In the genomic region with DNA sequence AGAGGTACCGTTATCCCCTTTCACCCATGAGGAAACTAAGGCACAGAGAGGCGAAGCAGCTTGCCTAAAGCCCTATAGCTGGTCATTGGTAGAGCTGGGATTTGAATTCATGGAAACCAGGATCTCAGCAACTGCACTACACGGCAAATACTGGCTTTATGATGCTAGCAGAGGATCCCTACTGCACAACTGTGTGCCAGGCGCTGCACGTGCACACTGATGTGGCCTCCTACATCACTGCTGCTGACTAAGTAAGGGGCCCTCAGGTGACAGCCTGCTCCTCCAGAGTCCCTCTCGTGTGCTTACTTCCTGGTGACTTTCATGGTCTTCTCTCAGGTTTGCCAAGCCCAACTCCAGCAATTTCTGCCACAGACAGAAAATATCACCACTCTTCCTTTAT, we compare ENCODE assay signal across 25 cellular contexts. TPM values are rescaled to one million over a fixed set of nuclear protein-coding genes. Genes with fewer than 3 reads are reported as not detected.
DNase-seq lines count a peak whose midpoint lies in the region; ATAC-seq, FAIRE-seq and TF ChIP-seq lines count a peak whose summit lies in the region.
"Had no signal": no experiment of that assay in that cellular context is flagged by ENCODE, and none has a peak within 500 bp of the region (broad histone marks: within the 10 kb centered on the region; RNA-seq: fewer than 3 reads in every experiment).

No MANE protein-coding gene starts in this region.

- no peak overlapping the region for H3K27ac ChIP-seq in HepG2 (ENCODE audit: extremely low read length, insufficient read depth, low read length)
- no peak overlapping the region for H3K27ac ChIP-seq in right lobe of liver
- no peak overlapping the region for H3K27ac ChIP-seq in ascending aorta

- intact Hi-C loops in HepG2 (cut with micrococcal nuclease; ENCODE audit: unreplicated experiment) (no loop called here), right lobe of liver (cut with DNase I) (no loop called here), ascending aorta (cut with DNase I) (loop anchor here (10.0 kb wide), 3 partner anchors 443 to 1093 kb away; a partner anchor contains a TSS)

- peaks cover 0 to 13% of the 10 kb centered on the region in 2 experiments; a peak in 1 of 5 replicates for H3K27me3 ChIP-seq in HepG2 (ENCODE audit: control insufficient read depth in 1 of 2, insufficient read depth in 2 of 2, low read length in 2 of 2)
- no peaks in the 10 kb centered on the region for H3K27me3 ChIP-seq in right lobe of liver
- H3K27me3 ChIP-seq in ascending aorta: no peaks in the 10 kb centered on the region

- FAIRE-seq in HepG2 (lab: Jason Lieb, UNC): no peak
- FAIRE-seq: RCC 7860 had no signal

- H3K9me3 Mint-ChIP-seq in T-helper 2 cell treated with Interferon-gamma antibody and Interleukin-4, amounts not matched to agents 5 μg/mL and 100 μg/mL, for 36 hours: no peaks in the 10 kb centered on the region
- H3K9me3 Mint-ChIP-seq in brain: peaks cover 0 to 8% (median 5%) of the 10 kb centered on the region in 5 experiments

- H3K4me1 ChIP-seq in HepG2 (ENCODE audit: insufficient read depth, low read length) (peaks cover 27% of the 10 kb centered on the region), right lobe of liver (peaks cover 0 to 15% (median 3%) of the 10 kb centered on the region in 4 donors), ascending aorta (peaks cover 7 to 15% of the 10 kb centered on the region in 2 donors)

- ATAC-seq in HepG2: no peak
- ATAC-seq in right lobe of liver: no peak
- no peak for ATAC-seq in activated CD4-positive, CD25-positive, alpha-beta regulatory T cell treated with anti-CD3 and anti-CD28 coated beads, Interleukin-2, amount 50 U/mL, for 24 hours

- in situ Hi-C loops in HepG2 (cut with HindIII; ENCODE audit: extremely low pct_ligation_motif_present, low pct_unique_long_range_greater_than_20kb): no loop called here

- no peak for TF ChIP-seq RAD21 in HepG2 (CRISPR knock-in tag; IDR thresholded peaks at IDR 0.05)

- POLR2A ChIA-PET in HepG2 (lab: Yijun Ruan, JAX): no interaction called here

- TF ChIP-seq EP300 in HepG2 (IDR thresholded peaks at IDR 0.05; ENCODE audit: low read depth in 2 of 2, low read length in 2 of 2): no peak
- no peak for TF ChIP-seq EP300 in HepG2 (CRISPR knock-in tag; IDR thresholded peaks at IDR 0.05; ENCODE audit: borderline replicate concordance)

- WGBS in HepG2 (ENCODE audit: low lambda C conversion rate): 39% methylated on average over 3 of the region's 6 CpGs
- WGBS in right lobe of liver (ENCODE audit: insufficient coverage, low coverage, low lambda C conversion rate, missing lambda C conversion rate): 50% methylated on average over 4 of the region's 6 CpGs

- no peak for TF ChIP-seq POLR2A in HepG2 (IDR thresholded peaks at IDR 0.05; ENCODE audit: insufficient read depth in 1 of 2, low read depth in 2 of 2, low read length in 2 of 2)
- no peak for TF ChIP-seq POLR2A in right lobe of liver (IDR thresholded peaks at IDR 0.05)

- H3K27me3 Mint-ChIP-seq in T-helper 2 cell treated with Interferon-gamma antibody and Interleukin-4, amounts not matched to agents 5 μg/mL and 100 μg/mL, for 36 hours (ENCODE audit: low read depth): peaks cover 20% of the 10 kb centered on the region
- H3K27me3 Mint-ChIP-seq in brain: peaks cover 21% of the 10 kb centered on the region

- peaks cover 3% of the 10 kb centered on the region for H3K36me3 Mint-ChIP-seq in T-helper 2 cell treated with Interferon-gamma antibody and Interleukin-4, amounts not matched to agents 5 μg/mL and 100 μg/mL, for 36 hours (ENCODE audit: low read depth)
- no peaks in the 10 kb centered on the region for H3K36me3 Mint-ChIP-seq in brain
- H3K36me3 Mint-ChIP-seq: CD14-positive monocyte had no signal

- no peak overlapping the region for H2AFZ ChIP-seq in HepG2 (ENCODE audit: low read length)

- H4K20me1 ChIP-seq in HepG2 (ENCODE audit: insufficient read depth, low read length): no peaks in the 10 kb centered on the region

- peaks cover 9% of the 10 kb centered on the region for H3K79me2 ChIP-seq in HepG2 (ENCODE audit: insufficient read depth, low read length)

- TF ChIP-seq CTCF in HepG2 (CRISPR knock-in tag; IDR thresholded peaks at IDR 0.05) (no peak), right lobe of liver (IDR thresholded peaks at IDR 0.05) (no peak), brain (conservative IDR thresholded peaks at IDR 0.05) (no peak), ascending aorta (IDR thresholded peaks at IDR 0.05) (no peak)

- peaks cover 20% of the 10 kb centered on the region for H3K4me1 Mint-ChIP-seq in T-helper 2 cell treated with Interferon-gamma antibody and Interleukin-4, amounts not matched to agents 5 μg/mL and 100 μg/mL, for 36 hours (ENCODE audit: low read depth)
- H3K4me1 Mint-ChIP-seq in brain: peaks cover 14% of the 10 kb centered on the region

- H3K27ac Mint-ChIP-seq in T-helper 2 cell treated with Interferon-gamma antibody and Interleukin-4, amounts not matched to agents 5 μg/mL and 100 μg/mL, for 36 hours: no peak overlapping the region
- H3K27ac Mint-ChIP-seq in brain: no peak overlapping the region
- H3K27ac Mint-ChIP-seq: CD14-positive monocyte, HFFc6 had no signal

- CTCF ChIA-PET in HepG2 (lab: Yijun Ruan, JAX; ENCODE audit: low intra/inter-chr PET ratio, low total read pairs): no interaction called here

- H3K4me2 ChIP-seq in HepG2 (ENCODE audit: low read depth, low read length): no peak overlapping the region; the same call in 1 of the 2 replicates

- H3K9ac ChIP-seq in HepG2 (ENCODE audit: insufficient read depth, low read depth, low read length): no peak overlapping the region

- DNase-seq in T-helper 2 cell treated with Interferon-gamma antibody and Interleukin-4, amounts not matched to agents 5 μg/mL and 100 μg/mL, for 36 hours (ENCODE audit: low spot score): no peak
- no peak for DNase-seq in T-helper 2 cell
- DNase-seq in HepG2 (ENCODE audit: low spot score): no peak
- DNase-seq in right lobe of liver: no peak
- DNase-seq in ascending aorta (ENCODE audit: low spot score in 2 of 2): no peak
- no peak for DNase-seq in NCI-H524 (lab: John Stamatoyannopoulos, UW)
- DNase-seq: 8988T, COR-L47, DMS 273 treated with DMSO at 0.1 percent for 48 hours, GF-D8, H7, HFFc6, Kasumi-1, MM.1S, NCI-H1092, NCI-H146, NCI-H2029 treated with DMSO at 0.1 percent for 48 hours, NCI-H2171 treated with DMSO at 0.1 percent for 48 hours, NCI-H446, NCI-H69, SHP77 treated with DMSO at 0.1 percent for 48 hours had no signal

- H3K9me3 ChIP-seq in HepG2 (ENCODE audit: low read length) (no peaks in the 10 kb centered on the region), right lobe of liver (no peaks in the 10 kb centered on the region), ascending aorta (no peaks in the 10 kb centered on the region)

- no TSS peak for BruUV-seq in HepG2 (replicated peaks; lab: Mats Ljungman, UMichigan)

- peaks cover under 1 to 1% of the 10 kb centered on the region in 2 experiments; a peak in 3 of 5 replicates for H3K36me3 ChIP-seq in HepG2 (replicated peaks in 1 of 2; ENCODE audit: control insufficient read depth in 1 of 2, insufficient read depth in 2 of 2, low read length in 2 of 2)
- peaks cover 0 to 5% (median 0%) of the 10 kb centered on the region in 4 donors for H3K36me3 ChIP-seq in right lobe of liver
- H3K36me3 ChIP-seq in ascending aorta: peaks cover 6 to 7% of the 10 kb centered on the region in 2 donors

- H3K4me3 Mint-ChIP-seq in T-helper 2 cell treated with Interferon-gamma antibody and Interleukin-4, amounts not matched to agents 5 μg/mL and 100 μg/mL, for 36 hours: peak overlapping the region; percentile 21
- H3K4me3 Mint-ChIP-seq in brain: peak overlapping the region; percentile 60 to 74 (median 68)
- H3K4me3 Mint-ChIP-seq: CD14-positive monocyte, HFFc6 had no signal

- H3K4me3 ChIP-seq in HepG2 (replicated peaks in 1 of 3; ENCODE audit: insufficient read depth in 1 of 3, low read depth in 2 of 3, low read length in 3 of 3) (no peak overlapping the region), right lobe of liver (no peak overlapping the region), ascending aorta (no peak overlapping the region)

TF ChIP-seq in HepG2, 621 proteins besides CTCF, POLR2A, EP300 and RAD21:
- TF ChIP-seq ISL2 (CRISPR knock-in tag; IDR thresholded peaks at IDR 0.05): no peak
- peak; percentile 77; the same call in 1 of the 2 replicates for TF ChIP-seq BHLHE40 (IDR thresholded peaks at IDR 0.05; ENCODE audit: low read length)

RNA-seq across cellular contexts. Expression of a gene that starts 3.4 kb away (rescaled TPM):
- total RNA-seq in HepG2 (2016; rRNA removed; fragmentation: Illumina TruSeq; extraction: Trizol) (19.1 and 35.5 TPM in 2 replicates), right lobe of liver (10 to 100 TPM; 26.3 to 34.7 (median 30.3) TPM), ascending aorta (69.1 TPM)
- total RNA-seq in HepG2 (2016; cell fraction: cytosol; rRNA removed; fragmentation: Illumina TruSeq; extraction: Trizol; ENCODE audit: low read depth): 6.9 and 8.0 TPM in 2 replicates
- 16.0 and 36.6 TPM in 2 replicates for total RNA-seq in HepG2 (2016; cell fraction: insoluble cytoplasmic fraction; rRNA removed; fragmentation: Illumina TruSeq; extraction: Trizol)
- total RNA-seq in HepG2 (2016; cell fraction: membrane; rRNA removed; fragmentation: Illumina TruSeq; extraction: Trizol): 11.4 and 21.6 TPM in 2 replicates
- 38.6 and 60.2 TPM in 2 replicates for total RNA-seq in HepG2 (2016; cell fraction: nucleus; rRNA removed; fragmentation: Illumina TruSeq; extraction: Trizol)
- polyA plus RNA-seq in HepG2 (2011; rRNA removed) (25.7 and 26.6 TPM in 2 replicates), brain (ENCODE audit: insufficient read depth, low read depth, low replicate concordance) (36.8 TPM)
- polyA plus RNA-seq in HepG2 (2011; cell fraction: cytosol; rRNA removed): 13.7 and 15.2 TPM in 2 replicates
- 142 and 145 TPM in 2 replicates for polyA plus RNA-seq in HepG2 (2011; cell fraction: nucleus; rRNA removed)
- 28.3 and 36.3 TPM in 2 replicates for polyA plus RNA-seq in HepG2 (2012)
- 3.7 and 4.1 TPM in 2 replicates for polyA plus RNA-seq in HepG2 (2016; cell fraction: cytosol; fragmentation: Illumina TruSeq; extraction: Trizol; ENCODE audit: low read depth)
- polyA plus RNA-seq in HepG2 (2016; cell fraction: insoluble cytoplasmic fraction; fragmentation: Illumina TruSeq; extraction: Trizol; ENCODE audit: low read depth): 16.4 and 17.4 TPM in 2 replicates
- polyA plus RNA-seq in HepG2 (2016; cell fraction: membrane; fragmentation: Illumina TruSeq; extraction: Trizol; ENCODE audit: low read depth): 6.7 and 7.3 TPM in 2 replicates
- polyA plus RNA-seq in HepG2 (2016; cell fraction: nucleus; fragmentation: Illumina TruSeq; extraction: Trizol; ENCODE audit: insufficient read depth, low read depth): 82.0 and 91.8 TPM in 2 replicates
- 52.1 and 71.8 TPM in 2 replicates for polyA minus RNA-seq in HepG2 (2011; rRNA and poly(A)+ RNA removed; ENCODE audit: low replicate concordance)
- polyA minus RNA-seq in HepG2 (2011; cell fraction: cytosol; rRNA and poly(A)+ RNA removed): 13.2 and 24.3 TPM in 2 replicates
- 84.7 and 98.0 TPM in 2 replicates for polyA minus RNA-seq in HepG2 (2011; cell fraction: nucleus; rRNA and poly(A)+ RNA removed)
